Comparison of ENCODE assay signal across 29 cellular contexts in the genomic region with DNA sequence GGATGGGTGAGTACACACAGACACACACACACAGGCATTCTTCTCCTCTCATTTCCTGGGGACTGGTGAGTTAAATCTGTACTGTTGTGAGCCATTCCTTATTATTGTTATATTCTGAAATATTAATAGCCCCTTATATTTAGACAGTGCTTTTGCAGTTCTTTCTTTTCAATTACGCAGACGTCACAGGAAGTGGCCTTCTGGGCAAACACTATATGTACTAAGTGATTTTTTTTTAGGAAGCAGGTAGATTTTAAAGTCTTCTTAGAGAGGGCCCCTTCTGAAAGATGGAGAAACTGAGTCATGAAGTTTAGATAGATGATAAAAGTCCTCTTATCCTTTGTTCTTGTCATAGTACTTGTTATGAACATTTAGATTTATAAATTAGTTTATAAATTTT.
"Had no signal": no experiment of that assay in that cellular context is flagged by ENCODE, and none has a peak within 500 bp of the region (broad histone marks: within the 10 kb centered on the region; RNA-seq: fewer than 3 reads in every experiment).

No MANE protein-coding gene starts in this region.

- H3K4me3 ChIP-seq: coronary artery, dorsolateral prefrontal cortex, gastrocnemius medialis, hepatocyte, left ventricle myocardium inferior, lung, pancreas, prostate gland, skin epidermis, suprapubic skin, tibial artery, upper lobe of right lung had no signal

- H3K9me3 ChIP-seq: gastrocnemius medialis, left ventricle myocardium inferior, pancreas, prostate gland, suprapubic skin, tibial artery, upper lobe of right lung had no signal

- H3K36me3 Mint-ChIP-seq: stimulated activated effector memory CD8-positive, alpha-beta T cell treated with anti-CD3 and anti-CD28 coated beads, Interleukin-12 subunit alpha, Interleukin-12 subunit beta, amount 100 ng/mL, for 72 hours; WTC11 had no signal

- H3K4me1 Mint-ChIP-seq: nephron progenitor cell had no signal

- H3K4me3 Mint-ChIP-seq: nephron progenitor cell; stimulated activated effector memory CD8-positive, alpha-beta T cell treated with anti-CD3 and anti-CD28 coated beads, Interleukin-12 subunit alpha, Interleukin-12 subunit beta, amount 100 ng/mL, for 72 hours; WTC11 had no signal

- H3K36me3 ChIP-seq: brain microvascular endothelial cell, gastrocnemius medialis, left ventricle myocardium inferior, pancreas, prostate gland, suprapubic skin, tibial artery, upper lobe of right lung had no signal

- H3K27me3 ChIP-seq: brain microvascular endothelial cell, gastrocnemius medialis, hepatocyte, pancreas, suprapubic skin, tibial artery, upper lobe of right lung had no signal

- H3K9me3 Mint-ChIP-seq: nephron progenitor cell; stimulated activated effector memory CD8-positive, alpha-beta T cell treated with anti-CD3 and anti-CD28 coated beads, Interleukin-12 subunit alpha, Interleukin-12 subunit beta, amount 100 ng/mL, for 72 hours; WTC11 had no signal

- ATAC-seq: activated naive CD4-positive, alpha-beta T cell treated with anti-CD3 and anti-CD28 coated beads, Interleukin-2, amount 50 U/mL, for 72 hours; gastrocnemius medialis; pancreas; sciatic nerve; SK-N-SH treated with all-trans-retinoic acid at 6 μM for 48 hours; stimulated activated effector memory CD8-positive, alpha-beta T cell treated with anti-CD3 and anti-CD28 coated beads, Interleukin-12 subunit alpha, Interleukin-12 subunit beta, amount 100 ng/mL, for 72 hours; upper lobe of right lung; WTC11 had no signal

- DNase-seq: activated CD4-positive, alpha-beta T cell treated with anti-CD3 and anti-CD28 coated beads, Interleukin-2, amount 50 U/mL, for 48 hours; activated effector memory CD4-positive, alpha-beta T cell treated with anti-CD3 and anti-CD28 coated beads, Interleukin-2, amount 50 U/mL, for 16 hours; amniotic stem cell; brain microvascular endothelial cell; dorsolateral prefrontal cortex; effector memory CD4-positive, alpha-beta T cell; erythroblast; gastrocnemius medialis; glutamatergic neuron; islet precursor cell; left ventricle myocardium inferior; mesendoderm; nephron progenitor cell; pancreas; retina; stimulated activated CD4-positive, alpha-beta T cell treated with anti-CD3 and anti-CD28 coated beads, Interleukin-4, amount 100 ng/mL, for 24 hours; tibial artery; upper lobe of right lung had no signal

- H3K27ac Mint-ChIP-seq: nephron progenitor cell, WTC11 had no signal
